ENCODE assay signal across 8 cellular contexts in genomic region chr5:160271396-160271795, GRCh38. TPM values are rescaled to one million over a fixed set of nuclear protein-coding genes. Genes with fewer than 3 reads are reported as not detected.
DNase-seq lines count a peak whose midpoint lies in the region; ATAC-seq and TF ChIP-seq lines count a peak whose summit lies in the region.

No MANE protein-coding gene starts in this region.

- TF ChIP-seq POLR2A in NB4 (IDR thresholded peaks at IDR 0.05; ENCODE audit: extremely low read depth, insufficient read length) (no peak), prostate gland (IDR thresholded peaks at IDR 0.05) (no peak)

- TF ChIP-seq CTCF in NB4 (IDR thresholded peaks at IDR 0.05; ENCODE audit: low read depth, low read length): no peak
- no peak for TF ChIP-seq CTCF in epithelial cell of esophagus (IDR thresholded peaks at IDR 0.05; ENCODE audit: insufficient read depth, low read depth, low read length, missing control alignments)
- TF ChIP-seq CTCF in prostate gland (IDR thresholded peaks at IDR 0.05): no peak

- no peaks in the 10 kb centered on the region for H3K27me3 ChIP-seq in prostate gland (replicated peaks; ENCODE audit: insufficient read depth)
- no peaks in the 10 kb centered on the region for H3K27me3 ChIP-seq in CD8-positive, alpha-beta memory T cell (ENCODE audit: insufficient read depth, low read length, poor library complexity, severe bottlenecking)

- H3K4me1 ChIP-seq in prostate gland (replicated peaks): no peaks in the 10 kb centered on the region
- no peaks in the 10 kb centered on the region for H3K4me1 ChIP-seq in CD8-positive, alpha-beta memory T cell (ENCODE audit: insufficient read depth, low read length)

- H3K27ac Mint-ChIP-seq in CD8-positive, alpha-beta memory T cell: no peak overlapping the region

- POLR2A ChIA-PET in CD8-positive, alpha-beta memory T cell (lab: Charles Lee): no interaction called here

- H3K36me3 Mint-ChIP-seq in CD8-positive, alpha-beta memory T cell: no peaks in the 10 kb centered on the region

- H3K4me3 ChIP-seq in NB4 (ENCODE audit: low read depth, low read length) (no peak overlapping the region), epithelial cell of esophagus (ENCODE audit: low read length) (no peak overlapping the region), prostate gland (no peak overlapping the region)
- H3K4me3 ChIP-seq in CD8-positive, alpha-beta memory T cell (ENCODE audit: low read length): no peak overlapping the region

- CTCF ChIA-PET in CD8-positive, alpha-beta memory T cell (lab: Charles Lee): no interaction called here

- peak overlapping the region; percentile 50 to 59 for H3K27ac ChIP-seq in prostate gland
- no peak overlapping the region for H3K27ac ChIP-seq in CD8-positive, alpha-beta memory T cell (ENCODE audit: low read depth, low read length)

- H3K9me3 ChIP-seq in prostate gland: no peaks in the 10 kb centered on the region
- no peaks in the 10 kb centered on the region for H3K9me3 ChIP-seq in CD8-positive, alpha-beta memory T cell (ENCODE audit: low read length)

- no peak overlapping the region for H3K4me3 Mint-ChIP-seq in CD8-positive, alpha-beta memory T cell

- intact Hi-C loops in prostate gland (cut with DNase I): no loop called here

- no peaks in the 10 kb centered on the region for H3K9me3 Mint-ChIP-seq in CD8-positive, alpha-beta memory T cell

- H3K36me3 ChIP-seq in prostate gland: no peaks in the 10 kb centered on the region
- H3K36me3 ChIP-seq in CD8-positive, alpha-beta memory T cell (ENCODE audit: insufficient read depth, low read length): no peaks in the 10 kb centered on the region

- H3K27me3 Mint-ChIP-seq in CD8-positive, alpha-beta memory T cell: peaks cover 5 to 12% of the 10 kb centered on the region in 2 donors

- DNase-seq in NB4 (ENCODE audit: low read depth) (peak; percentile 18), epithelial cell of esophagus (ENCODE audit: low read depth) (peak; percentile 63), prostate gland (ENCODE audit: low spot score) (peak; percentile 53), mucosa of gallbladder (ENCODE audit: low spot score) (no peak), hippocampal formation (lab: John Stamatoyannopoulos, UW) (no peak)
- no peak for DNase-seq in CD8-positive, alpha-beta memory T cell

- peaks cover 0 to 3% (median 3%) of the 10 kb centered on the region in 3 donors for H3K4me1 Mint-ChIP-seq in CD8-positive, alpha-beta memory T cell

- ATAC-seq in GM19395 (IDR thresholded peaks at IDR 0.05; ENCODE audit: unreplicated experiment) (peak; percentile 85), GM19328 (IDR thresholded peaks at IDR 0.05; ENCODE audit: unreplicated experiment) (no peak)

- 33% methylated on average over 8 of the region's 8 CpGs for WGBS in prostate gland

RNA-seq across cellular contexts. Expression of gene CCNJL, which starts 41.0 kb away (rescaled TPM):
- total RNA-seq in prostate gland (10 to 100 TPM in 1 of 2 donors, 1 to 10 TPM in 1; 4.1 to 26.7 TPM), mucosa of gallbladder (1.3 TPM)
- not detected for total RNA-seq in CD8-positive, alpha-beta memory T cell
- not detected for polyA plus RNA-seq in CD8-positive, alpha-beta memory T cell

RNA-seq across cellular contexts. Expression of gene FABP6, which starts 42.1 kb away (rescaled TPM):
- total RNA-seq in prostate gland: 1 to 10 TPM in 1 of 2 donors, not detected in 1; 2.8 TPM
- not detected for total RNA-seq in mucosa of gallbladder
- not detected for total RNA-seq in CD8-positive, alpha-beta memory T cell
- not detected for polyA plus RNA-seq in CD8-positive, alpha-beta memory T cell

Comparison
In these comparisons a context has a peak if more than half of its experiments do, and no peak if none do; other contexts are left out.
1. DNase-seq: peak in NB4 (single experiment), epithelial cell of esophagus (single experiment) and prostate gland (single experiment); none in mucosa of gallbladder (single experiment), CD8-positive, alpha-beta memory T cell (0 of 5) and hippocampal formation (0 of 2).